Comparison of ENCODE assay signal across 9 cellular contexts in the genomic region with DNA sequence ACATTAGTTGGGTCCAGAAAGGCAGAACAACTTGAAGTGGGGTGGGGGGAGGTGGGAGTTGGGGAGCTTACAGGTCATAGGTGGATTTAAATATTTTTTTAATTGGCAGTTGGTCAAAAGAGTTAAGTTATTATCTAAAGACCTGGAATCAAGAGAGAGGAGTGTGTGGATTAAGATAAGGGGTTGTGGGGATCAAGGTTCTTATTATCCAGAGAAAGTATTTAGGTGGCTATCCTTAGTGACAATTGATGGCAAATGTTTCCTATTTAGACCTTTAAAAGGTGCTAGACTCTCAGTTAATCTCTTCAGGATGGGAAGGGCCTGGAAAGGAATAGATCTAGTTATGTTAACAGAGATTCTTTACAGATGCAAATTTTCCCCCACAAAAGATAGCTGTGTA.
"Had no signal": no experiment of that assay in that cellular context is flagged by ENCODE, and none has a peak within 500 bp of the region (broad histone marks: within the 10 kb centered on the region; RNA-seq: fewer than 3 reads in every experiment).

No MANE protein-coding gene starts in this region.

- H3K4me1 Mint-ChIP-seq: activated CD4-positive, alpha-beta T cell treated with anti-CD3 and anti-CD28 coated beads, Interleukin-2, amount 10 ng/mL, durations not matched to agents 7 days and 5 days had no signal

- H3K36me3 ChIP-seq: brain microvascular endothelial cell, prostate gland had no signal

- H3K27ac Mint-ChIP-seq: activated CD4-positive, alpha-beta T cell treated with anti-CD3 and anti-CD28 coated beads, Interleukin-2, amount 10 ng/mL, durations not matched to agents 7 days and 5 days; dendritic cell treated with granulocyte-macrophage colony-stimulating factor and Interleukin-4, amounts not matched to agents 40 ng/mL and 50 ng/mL, for 4 days had no signal

- H3K4me3 ChIP-seq: prostate gland had no signal

- H3K4me3 Mint-ChIP-seq: activated CD4-positive, alpha-beta T cell treated with anti-CD3 and anti-CD28 coated beads, Interleukin-2, amount 10 ng/mL, durations not matched to agents 7 days and 5 days; dendritic cell treated with granulocyte-macrophage colony-stimulating factor and Interleukin-4, amounts not matched to agents 40 ng/mL and 50 ng/mL, for 4 days; stimulated activated naive CD8-positive, alpha-beta T cell treated with anti-CD3 and anti-CD28 coated beads, Interleukin-15, Interleukin-2, amounts not matched to agents 100 ng/mL and 50 ng/mL, for 24 hours had no signal

- DNase-seq: activated CD4-positive, CD25-positive, alpha-beta regulatory T cell; brain microvascular endothelial cell; effector memory CD4-positive, alpha-beta T cell; glutamatergic neuron; right cardiac atrium had no signal

- H3K27ac ChIP-seq: brain microvascular endothelial cell, prostate gland had no signal

- H3K4me1 ChIP-seq: prostate gland had no signal

- H3K27me3 ChIP-seq: brain microvascular endothelial cell had no signal

- H3K9me3 Mint-ChIP-seq: activated CD4-positive, alpha-beta T cell treated with anti-CD3 and anti-CD28 coated beads, Interleukin-2, amount 10 ng/mL, durations not matched to agents 7 days and 5 days; dendritic cell treated with granulocyte-macrophage colony-stimulating factor and Interleukin-4, amounts not matched to agents 40 ng/mL and 50 ng/mL, for 4 days; stimulated activated naive CD8-positive, alpha-beta T cell treated with anti-CD3 and anti-CD28 coated beads, Interleukin-15, Interleukin-2, amounts not matched to agents 100 ng/mL and 50 ng/mL, for 24 hours had no signal

- H3K9me3 ChIP-seq: prostate gland had no signal
